10 cellular contexts compared by ENCODE assay signal in the genomic region with DNA sequence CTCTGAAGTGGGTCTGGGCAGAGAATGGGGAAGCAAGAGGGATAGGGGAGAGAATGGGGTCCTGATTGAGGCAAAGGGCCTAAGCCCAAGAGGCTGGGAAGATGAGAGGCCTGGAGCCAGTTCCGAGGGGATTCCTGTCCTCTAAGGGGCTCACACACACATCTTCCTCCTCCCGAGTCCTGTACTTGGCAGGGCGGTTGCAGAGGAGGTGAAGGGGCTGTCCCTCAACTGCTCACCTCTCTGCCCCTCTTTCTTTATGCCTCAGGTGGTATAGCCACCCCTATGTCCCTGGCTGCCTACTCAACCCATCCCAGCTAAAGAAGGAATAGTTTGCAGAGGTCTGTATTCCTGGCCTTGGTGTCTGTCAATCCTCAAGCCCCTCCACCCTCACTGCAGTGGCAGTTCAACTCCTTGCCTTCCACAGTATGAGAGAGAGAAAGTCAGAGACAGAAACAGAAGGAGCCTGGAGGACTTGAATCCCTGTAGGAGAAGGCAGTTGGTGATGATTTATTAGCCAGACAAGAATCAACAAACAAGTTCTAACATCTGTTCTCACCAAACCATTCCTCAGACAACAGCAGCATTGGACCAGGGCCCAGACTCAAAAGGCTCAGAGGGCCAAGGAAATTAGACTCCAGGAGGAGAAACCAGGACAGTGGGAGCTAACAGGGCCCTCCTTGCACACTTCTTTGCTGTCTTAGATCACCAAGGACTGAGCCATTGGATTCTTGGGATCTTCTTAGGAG. TPM values are rescaled to one million over a fixed set of nuclear protein-coding genes. Genes with fewer than 3 reads are reported as not detected.
A peak's percentile ranks its signal among the peaks of the same experiment; 100 is the strongest.
DNase-seq lines count a peak whose midpoint lies in the region; ATAC-seq and TF ChIP-seq lines count a peak whose summit lies in the region.
"Had no signal": no experiment of that assay in that cellular context is flagged by ENCODE, and none has a peak within 500 bp of the region (broad histone marks: within the 10 kb centered on the region; RNA-seq: fewer than 3 reads in every experiment).

No MANE protein-coding gene starts in this region.

- TF ChIP-seq CTCF in type B pancreatic cell (conservative IDR thresholded peaks at IDR 0.05), result no peak

- H3K27me3 Mint-ChIP-seq in activated naive CD4-positive, alpha-beta T cell treated with anti-CD3 and anti-CD28 coated beads for 36 hours (ENCODE audit: low read depth), result no peaks in the 10 kb centered on the region
- H3K27me3 Mint-ChIP-seq in type B pancreatic cell, result peaks cover 11% of the 10 kb centered on the region
- H3K27me3 Mint-ChIP-seq: memory B cell had no signal

- peak overlapping the region; percentile 67 for H3K27ac Mint-ChIP-seq in activated naive CD4-positive, alpha-beta T cell treated with anti-CD3 and anti-CD28 coated beads for 36 hours
- no peak overlapping the region for H3K27ac Mint-ChIP-seq in type B pancreatic cell
- H3K27ac Mint-ChIP-seq: memory B cell had no signal

- DNase-seq in activated naive CD4-positive, alpha-beta T cell treated with anti-CD3 and anti-CD28 coated beads for 36 hours, result no peak
- DNase-seq in activated naive CD4-positive, alpha-beta T cell (lab: John Stamatoyannopoulos, UW), result no peak
- DNase-seq in fibroblast of peridontal ligament (ENCODE audit: extremely low read depth) (peak; percentile 89), type B pancreatic cell (ENCODE audit: extremely low spot score, unreplicated experiment) (no peak)
- DNase-seq: Calu3, NCI-H774 had no signal

- intact Hi-C loops in activated naive CD4-positive, alpha-beta T cell treated with anti-CD3 and anti-CD28 coated beads for 36 hours (cut with micrococcal nuclease), result no loop called here

- ATAC-seq in HG02623 (IDR thresholded peaks at IDR 0.05; ENCODE audit: unreplicated experiment) (no peak), HG03432 (IDR thresholded peaks at IDR 0.05; ENCODE audit: unreplicated experiment) (no peak)

- H3K4me3 Mint-ChIP-seq in activated naive CD4-positive, alpha-beta T cell treated with anti-CD3 and anti-CD28 coated beads for 36 hours, result no peak overlapping the region
- peak overlapping the region; percentile 34 for H3K4me3 Mint-ChIP-seq in type B pancreatic cell
- H3K4me3 Mint-ChIP-seq: memory B cell had no signal

- CTCF ChIA-PET in activated naive CD4-positive, alpha-beta T cell treated with anti-CD3 and anti-CD28 coated beads for 36 hours (lab: Charles Lee), result interaction anchor here (0.9 to 3.0 kb wide), 4 partner anchors 8 to 80 kb away, joined by 3 to 14 read pairs (median 4); a partner anchor contains a TSS

- peaks cover 33% of the 10 kb centered on the region for H3K4me1 Mint-ChIP-seq in activated naive CD4-positive, alpha-beta T cell treated with anti-CD3 and anti-CD28 coated beads for 36 hours (ENCODE audit: low read depth)
- peaks cover 38% of the 10 kb centered on the region for H3K4me1 Mint-ChIP-seq in type B pancreatic cell (ENCODE audit: unreplicated experiment)

- no peaks in the 10 kb centered on the region for H3K9me3 Mint-ChIP-seq in activated naive CD4-positive, alpha-beta T cell treated with anti-CD3 and anti-CD28 coated beads for 36 hours
- H3K9me3 Mint-ChIP-seq in type B pancreatic cell, result no peaks in the 10 kb centered on the region
- H3K9me3 Mint-ChIP-seq: memory B cell had no signal

- H3K36me3 Mint-ChIP-seq in activated naive CD4-positive, alpha-beta T cell treated with anti-CD3 and anti-CD28 coated beads for 36 hours (ENCODE audit: low read depth), result peaks cover 47% of the 10 kb centered on the region
- peaks cover 12% of the 10 kb centered on the region for H3K36me3 Mint-ChIP-seq in type B pancreatic cell

RNA-seq across cellular contexts. Expression of a gene that starts 10.7 kb away (rescaled TPM):
- total RNA-seq in activated naive CD4-positive, alpha-beta T cell treated with anti-CD3 and anti-CD28 coated beads for 36 hours, result 100 to 1,000 TPM; 134 to 138 TPM
- 0.48 and 2.2 TPM in 2 replicates for total RNA-seq in type B pancreatic cell (ENCODE audit: low replicate concordance)

RNA-seq across cellular contexts. Expression of a gene that starts 38.6 kb away (rescaled TPM):
- total RNA-seq in activated naive CD4-positive, alpha-beta T cell treated with anti-CD3 and anti-CD28 coated beads for 36 hours, result 10 to 100 TPM; 55.2 to 55.8 TPM
- total RNA-seq in type B pancreatic cell (ENCODE audit: low replicate concordance), result 79.1 and 81.8 TPM in 2 replicates

RNA-seq across cellular contexts. Expression of a gene that starts 53.0 kb away (rescaled TPM):
- not detected for total RNA-seq in activated naive CD4-positive, alpha-beta T cell treated with anti-CD3 and anti-CD28 coated beads for 36 hours
- 1.7 TPM in 1 of 2 replicates, not detected in the other for total RNA-seq in type B pancreatic cell (ENCODE audit: low replicate concordance)
- total RNA-seq: Calu3, suprapubic skin had no signal

RNA-seq across cellular contexts. Expression of a gene that starts 54.5 kb away (rescaled TPM):
- 100 to 1,000 TPM; 282 to 283 TPM for total RNA-seq in activated naive CD4-positive, alpha-beta T cell treated with anti-CD3 and anti-CD28 coated beads for 36 hours
- total RNA-seq in type B pancreatic cell (ENCODE audit: low replicate concordance), result 249 and 270 TPM in 2 replicates

RNA-seq across cellular contexts. Expression of a gene that starts 54.7 kb away (rescaled TPM):
- under 1 TPM in 1 of 2 experiments, not detected in 1; 0.67 TPM for total RNA-seq in activated naive CD4-positive, alpha-beta T cell treated with anti-CD3 and anti-CD28 coated beads for 36 hours
- 0.12 and 6.6 TPM in 2 replicates for total RNA-seq in type B pancreatic cell (ENCODE audit: low replicate concordance)
- total RNA-seq: Calu3 had no signal

Comparison
In these comparisons a context has a peak if more than half of its experiments do, and no peak if none do; other contexts are left out.
1. RNA of a gene that starts 10.7 kb away (total RNA-seq): 134 to 138 TPM in activated naive CD4-positive, alpha-beta T cell treated with anti-CD3 and anti-CD28 coated beads for 36 hours; 0.48 to 2.2 TPM in type B pancreatic cell; every median in the first group is over 10 times any median in the second.